In the genomic region with DNA sequence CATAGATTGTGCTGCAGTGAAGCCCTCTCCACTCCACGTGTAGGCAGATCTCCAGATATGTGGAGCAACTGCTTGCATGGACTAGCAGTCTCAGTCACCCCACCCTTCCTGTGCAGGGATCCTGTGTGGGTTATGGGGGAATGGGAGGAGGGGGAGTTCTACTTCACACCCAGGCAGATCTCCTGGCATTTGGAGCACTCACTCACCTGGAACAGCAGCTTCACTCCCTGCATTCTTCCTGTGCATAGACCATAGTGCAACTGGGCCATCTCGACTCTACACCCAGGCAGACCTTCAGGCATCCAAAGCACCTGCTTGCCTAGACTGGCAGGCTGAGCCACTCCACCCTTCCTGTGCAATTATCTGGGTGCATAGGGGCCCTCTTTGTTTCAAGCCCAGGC, we compare ENCODE assay signal across 16 cellular contexts.
DNase-seq lines count a peak whose midpoint lies in the region; ATAC-seq and TF ChIP-seq lines count a peak whose summit lies in the region.
"Had no signal": no experiment of that assay in that cellular context is flagged by ENCODE, and none has a peak within 500 bp of the region (broad histone marks: within the 10 kb centered on the region; RNA-seq: fewer than 3 reads in every experiment).

No MANE protein-coding gene starts in this region.

- no peaks in the 10 kb centered on the region for H3K79me2 ChIP-seq in SK-N-SH (ENCODE audit: insufficient read depth)

- no peaks in the 10 kb centered on the region for H3K9me3 ChIP-seq in SK-N-SH
- H3K9me3 ChIP-seq: adrenal gland, psoas muscle, testis had no signal

- H3K27me3 ChIP-seq in SK-N-SH (ENCODE audit: insufficient read depth) = no peaks in the 10 kb centered on the region
- H3K27me3 ChIP-seq: adrenal gland, testis had no signal

- H3K27ac Mint-ChIP-seq in activated naive CD8-positive, alpha-beta T cell treated with anti-CD3 and anti-CD28 coated beads for 36 hours = no peak overlapping the region
- H3K27ac Mint-ChIP-seq: activated T-helper 1 cell treated with anti-CD3 and anti-CD28 coated beads, Interleukin-12 subunit alpha, Interleukin-12 subunit beta, Interleukin-2, Interleukin-4 antibody, amounts not matched to agents 30 ng/mL and 10 ng/mL and 1 ng/mL, durations not matched to agents 14 hours and 24 hours and 36 hours had no signal

- ATAC-seq in Right ventricle myocardium superior (ENCODE audit: poor library complexity) = peak; percentile 29
- ATAC-seq in GM18861 (IDR thresholded peaks at IDR 0.05; ENCODE audit: unreplicated experiment) = no peak
- ATAC-seq in GM18498 (IDR thresholded peaks at IDR 0.05; ENCODE audit: unreplicated experiment) = no peak

- H3K4me3 Mint-ChIP-seq in activated naive CD8-positive, alpha-beta T cell treated with anti-CD3 and anti-CD28 coated beads for 36 hours = no peak overlapping the region
- H3K4me3 Mint-ChIP-seq: activated T-helper 1 cell treated with anti-CD3 and anti-CD28 coated beads, Interleukin-12 subunit alpha, Interleukin-12 subunit beta, Interleukin-2, Interleukin-4 antibody, amounts not matched to agents 30 ng/mL and 10 ng/mL and 1 ng/mL, durations not matched to agents 14 hours and 24 hours and 36 hours; nephron had no signal

- H3K9me3 Mint-ChIP-seq in activated naive CD8-positive, alpha-beta T cell treated with anti-CD3 and anti-CD28 coated beads for 36 hours = peaks cover 5% of the 10 kb centered on the region
- H3K9me3 Mint-ChIP-seq: activated T-helper 1 cell treated with anti-CD3 and anti-CD28 coated beads, Interleukin-12 subunit alpha, Interleukin-12 subunit beta, Interleukin-2, Interleukin-4 antibody, amounts not matched to agents 30 ng/mL and 10 ng/mL and 1 ng/mL, durations not matched to agents 14 hours and 24 hours and 36 hours had no signal

- H3K27me3 Mint-ChIP-seq in activated naive CD8-positive, alpha-beta T cell treated with anti-CD3 and anti-CD28 coated beads for 36 hours = peaks cover 17% of the 10 kb centered on the region

- H3K27ac ChIP-seq in SK-N-SH (ENCODE audit: low read depth in 2 of 2, low read length in 1 of 2) = peak overlapping the region; percentile 63 to 67
- H3K27ac ChIP-seq: adrenal gland, psoas muscle, testis had no signal

- 25% methylated on average over 2 of the region's 2 CpGs for WGBS in SK-N-SH (ENCODE audit: low lambda C conversion rate)

- no peak overlapping the region; the same call in 1 of the 2 replicates for H3K4me2 ChIP-seq in SK-N-SH

- intact Hi-C loops in Right ventricle myocardium superior (cut with DNase I) (no loop called here), cardiac septum (cut with DNase I) (loop anchor here (5.0 kb wide), 1 partner anchor 306 kb away; no protein-coding TSS in a partner anchor)

- H3K9me2 ChIP-seq in SK-N-SH = no peaks in the 10 kb centered on the region

- CTCF ChIA-PET in SK-N-SH (lab: Yijun Ruan, JAX) = interaction anchor here (1.0 to 3.4 kb wide), 7 partner anchors 17 to 901 kb away, joined by 3 to 14 read pairs (median 6); no protein-coding TSS in a partner anchor

- H3K4me1 Mint-ChIP-seq in activated naive CD8-positive, alpha-beta T cell treated with anti-CD3 and anti-CD28 coated beads for 36 hours = no peaks in the 10 kb centered on the region

- TF ChIP-seq EP300 in SK-N-SH (IDR thresholded peaks at IDR 0.05; ENCODE audit: borderline replicate concordance in 1 of 2, low read depth in 1 of 2, low read length in 1 of 2) = no peak

- no peaks in the 10 kb centered on the region for H3K36me3 ChIP-seq in SK-N-SH (replicated peaks in 1 of 2; ENCODE audit: control insufficient read depth in 1 of 2, insufficient read depth in 2 of 2, low read length in 1 of 2)
- H3K36me3 ChIP-seq: adrenal gland had no signal

- H2AFZ ChIP-seq in SK-N-SH (ENCODE audit: low read depth) = peak overlapping the region; percentile 73; the same call in 1 of the 2 replicates

- H3K9ac ChIP-seq in SK-N-SH = no peak overlapping the region

- TF ChIP-seq RAD21 in SK-N-SH (IDR thresholded peaks at IDR 0.05; ENCODE audit: low read length) = no peak

- DNase-seq in Right ventricle myocardium superior = no peak
- no peak for DNase-seq in cardiac septum (ENCODE audit: low spot score)
- no peak for DNase-seq in SK-N-SH
- DNase-seq in kidney tubule cell (ENCODE audit: low spot score) = peak; percentile 86
- DNase-seq in activated naive CD8-positive, alpha-beta T cell treated with anti-CD3 and anti-CD28 coated beads for 36 hours = no peak
- DNase-seq in cortex of kidney (lab: John Stamatoyannopoulos, UW) = no peak
- DNase-seq: activated CD4-positive, CD25-positive, alpha-beta regulatory T cell treated with anti-CD3 and anti-CD28 coated beads, Interleukin-2, amount 50 U/mL, for 72 hours; effector CD4-positive, alpha-beta T cell; psoas muscle; T-helper 9 cell had no signal

- H3K4me3 ChIP-seq in SK-N-SH (ENCODE audit: low read depth in 2 of 2, low read length in 1 of 2) = no peak overlapping the region; a peak in 1 of 4 replicates
- H3K4me3 ChIP-seq: adrenal gland, psoas muscle, testis had no signal

- POLR2A ChIA-PET in SK-N-SH (lab: Yijun Ruan, JAX) = no interaction called here

- no peaks in the 10 kb centered on the region for H4K20me1 ChIP-seq in SK-N-SH (ENCODE audit: insufficient read depth)

- TF ChIP-seq CTCF in SK-N-SH (IDR thresholded peaks at IDR 0.05) = no peak

- H3F3A ChIP-seq in SK-N-SH (replicated peaks; ENCODE audit: insufficient read depth) = no peaks in the 10 kb centered on the region

- H3K4me1 ChIP-seq in SK-N-SH (ENCODE audit: control insufficient read depth in 1 of 2, insufficient read depth in 2 of 2, low read depth in 1 of 2, low read length in 1 of 2) = peaks cover 0 to 13% of the 10 kb centered on the region in 2 experiments
- H3K4me1 ChIP-seq: adrenal gland, psoas muscle, testis had no signal

- H3K36me3 Mint-ChIP-seq in activated naive CD8-positive, alpha-beta T cell treated with anti-CD3 and anti-CD28 coated beads for 36 hours = no peaks in the 10 kb centered on the region

TF ChIP-seq in SK-N-SH, 30 proteins besides CTCF, POLR2A, EP300 and RAD21:
- TF ChIP-seq NFIC (IDR thresholded peaks at IDR 0.05; ENCODE audit: borderline replicate concordance) = no peak
- TF ChIP-seq NRF1 (IDR thresholded peaks at IDR 0.05; ENCODE audit: low read depth, low read length) = no peak
- no peak for TF ChIP-seq GATA2 (CRISPR knock-in tag; IDR thresholded peaks at IDR 0.05)
- TF ChIP-seq TCF12 (IDR thresholded peaks at IDR 0.05) = no peak
- TF ChIP-seq MEF2A (IDR thresholded peaks at IDR 0.05; ENCODE audit: borderline replicate concordance, low read depth) = no peak
- TF ChIP-seq CHD2 (IDR thresholded peaks at IDR 0.05; ENCODE audit: low read length, partially characterized antibody) = no peak
- no peak for TF ChIP-seq JUND (IDR thresholded peaks at IDR 0.05)
- TF ChIP-seq SMC3 (IDR thresholded peaks at IDR 0.05; ENCODE audit: low read depth, low read length) = no peak
- TF ChIP-seq, protein P1, sequence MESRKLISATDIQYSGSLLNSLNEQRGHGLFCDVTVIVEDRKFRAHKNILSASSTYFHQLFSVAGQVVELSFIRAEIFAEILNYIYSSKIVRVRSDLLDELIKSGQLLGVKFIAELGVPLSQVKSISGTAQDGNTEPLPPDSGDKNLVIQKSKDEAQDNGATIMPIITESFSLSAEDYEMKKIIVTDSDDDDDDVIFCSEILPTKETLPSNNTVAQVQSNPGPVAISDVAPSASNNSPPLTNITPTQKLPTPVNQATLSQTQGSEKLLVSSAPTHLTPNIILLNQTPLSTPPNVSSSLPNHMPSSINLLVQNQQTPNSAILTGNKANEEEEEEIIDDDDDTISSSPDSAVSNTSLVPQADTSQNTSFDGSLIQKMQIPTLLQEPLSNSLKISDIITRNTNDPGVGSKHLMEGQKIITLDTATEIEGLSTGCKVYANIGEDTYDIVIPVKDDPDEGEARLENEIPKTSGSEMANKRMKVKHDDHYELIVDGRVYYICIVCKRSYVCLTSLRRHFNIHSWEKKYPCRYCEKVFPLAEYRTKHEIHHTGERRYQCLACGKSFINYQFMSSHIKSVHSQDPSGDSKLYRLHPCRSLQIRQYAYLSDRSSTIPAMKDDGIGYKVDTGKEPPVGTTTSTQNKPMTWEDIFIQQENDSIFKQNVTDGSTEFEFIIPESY (IDR thresholded peaks at IDR 0.05; ENCODE audit: borderline replicate concordance, low read depth) = no peak
- TF ChIP-seq, protein P2, sequence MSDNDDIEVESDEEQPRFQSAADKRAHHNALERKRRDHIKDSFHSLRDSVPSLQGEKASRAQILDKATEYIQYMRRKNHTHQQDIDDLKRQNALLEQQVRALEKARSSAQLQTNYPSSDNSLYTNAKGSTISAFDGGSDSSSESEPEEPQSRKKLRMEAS (IDR thresholded peaks at IDR 0.05; ENCODE audit: low read depth) = no peak
- no peak for TF ChIP-seq FOSL2 (IDR thresholded peaks at IDR 0.05; ENCODE audit: borderline replicate concordance, low read depth)
- TF ChIP-seq, protein P3, sequence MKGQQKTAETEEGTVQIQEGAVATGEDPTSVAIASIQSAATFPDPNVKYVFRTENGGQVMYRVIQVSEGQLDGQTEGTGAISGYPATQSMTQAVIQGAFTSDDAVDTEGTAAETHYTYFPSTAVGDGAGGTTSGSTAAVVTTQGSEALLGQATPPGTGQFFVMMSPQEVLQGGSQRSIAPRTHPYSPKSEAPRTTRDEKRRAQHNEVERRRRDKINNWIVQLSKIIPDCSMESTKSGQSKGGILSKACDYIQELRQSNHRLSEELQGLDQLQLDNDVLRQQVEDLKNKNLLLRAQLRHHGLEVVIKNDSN (IDR thresholded peaks at IDR 0.05; ENCODE audit: borderline replicate concordance, low read depth) = no peak
- TF ChIP-seq FOXJ3 (CRISPR knock-in tag; IDR thresholded peaks at IDR 0.05) = no peak
- no peak for TF ChIP-seq SIN3A (IDR thresholded peaks at IDR 0.05; ENCODE audit: borderline replicate concordance, low read depth, low read length)
- no peak for TF ChIP-seq ELF1 (IDR thresholded peaks at IDR 0.05)
- no peak for TF ChIP-seq MXI1 (IDR thresholded peaks at IDR 0.05; ENCODE audit: low read depth, low read length)
